In genomic region chr12:46858368-46858767, GRCh38 we compare ENCODE assay signal across 18 cellular contexts. TPM values are rescaled to one million over a fixed set of nuclear protein-coding genes. Genes with fewer than 3 reads are reported as not detected.
DNase-seq lines count a peak whose midpoint lies in the region; ATAC-seq, FAIRE-seq and TF ChIP-seq lines count a peak whose summit lies in the region.
"Had no signal": no experiment of that assay in that cellular context is flagged by ENCODE, and none has a peak within 500 bp of the region (broad histone marks: within the 10 kb centered on the region; RNA-seq: fewer than 3 reads in every experiment).

No MANE protein-coding gene starts in this region.

- no peak for TF ChIP-seq EP300 in A549 (IDR thresholded peaks at IDR 0.05)

- CTCF ChIA-PET in A549 (lab: Yijun Ruan, JAX) = interaction anchor here (0.6 to 1.7 kb wide), 3 partner anchors 25 to 1761 kb away, joined by 3 to 4 read pairs (median 3); no protein-coding TSS in a partner anchor
- CTCF ChIA-PET in HCT116 (lab: Charles Lee) = no interaction called here

- no peaks in the 10 kb centered on the region for H3K27me3 ChIP-seq in HCT116 (ENCODE audit: insufficient read depth, low read length)
- no peaks in the 10 kb centered on the region for H3K27me3 ChIP-seq in NT2/D1 (ENCODE audit: insufficient read depth, insufficient read length)
- H3K27me3 ChIP-seq: BLaER1 treated with 17β-estradiol and CSF1 and Interleukin-3, amounts not matched to agents 10 nM and 100 nM had no signal

- intact Hi-C loops in HCT116 (cut with micrococcal nuclease) = no loop called here

- H3K9me2 ChIP-seq in HCT116 (ENCODE audit: insufficient read depth) = no peaks in the 10 kb centered on the region

- H3K4me2 ChIP-seq in A549 (no peak overlapping the region), HCT116 (ENCODE audit: low read length) (no peak overlapping the region)
- H3K4me2 ChIP-seq: BLaER1 treated with 17β-estradiol and CSF1 and Interleukin-3, amounts not matched to agents 10 nM and 100 nM; KMS-11 had no signal

- no peaks in the 10 kb centered on the region for H3K79me2 ChIP-seq in HCT116 (ENCODE audit: insufficient read depth, low read length)

- DNase-seq in A549 (ENCODE audit: low read depth in 1 of 2, low spot score in 1 of 2) (peak in 1 of 2 experiments; percentile 45), HCT116 (ENCODE audit: low read depth, low spot score) (peak; percentile 15), NT2/D1 (ENCODE audit: low read depth, low spot score) (peak; percentile 16), iPS DF 19.7 (ENCODE audit: low read depth, low spot score) (peak; percentile 3), AML-193 (lab: John Stamatoyannopoulos, UW) (no peak), retina (no peak)
- DNase-seq: DMS153, MM.1S, NCI-H1105, NCI-H1694 treated with DMSO at 0.1 percent for 48 hours, NCI-H345, NCI-H526, OCI-M1 had no signal

- H3K4me1 ChIP-seq in A549 = no peaks in the 10 kb centered on the region
- H3K4me1 ChIP-seq in HCT116 (ENCODE audit: control insufficient read depth in 1 of 2, insufficient read depth in 2 of 2, low read length in 2 of 2) = no peaks in the 10 kb centered on the region
- no peaks in the 10 kb centered on the region for H3K4me1 ChIP-seq in NT2/D1 (ENCODE audit: insufficient read depth, insufficient read length)
- H3K4me1 ChIP-seq: BLaER1 treated with 17β-estradiol and CSF1 and Interleukin-3, amounts not matched to agents 10 nM and 100 nM had no signal

- no peaks in the 10 kb centered on the region for H3K36me3 ChIP-seq in HCT116 (ENCODE audit: control insufficient read depth in 1 of 2, insufficient read depth in 2 of 2, low read length in 2 of 2)
- H3K36me3 ChIP-seq in NT2/D1 (ENCODE audit: insufficient read depth, insufficient read length, low read length) = no peaks in the 10 kb centered on the region
- H3K36me3 ChIP-seq: BLaER1 treated with 17β-estradiol and CSF1 and Interleukin-3, amounts not matched to agents 10 nM and 100 nM had no signal

- RAD21 ChIA-PET in HCT116 (lab: Charles Lee; ENCODE audit: low non-redundant PET in 1 of 2, low total read pairs in 2 of 2, uncharacterized antibody in 2 of 2, unreplicated experiment in 2 of 2) = no interaction called here

- TF ChIP-seq POLR2A in A549 (IDR thresholded peaks at IDR 0.05; ENCODE audit: low read length) (no peak), HCT116 (IDR thresholded peaks at IDR 0.05; ENCODE audit: borderline replicate concordance, extremely low read depth, insufficient read depth, insufficient read length) (no peak)

- TF ChIP-seq RAD21 in A549 (conservative IDR thresholded peaks at IDR 0.05 in 1 of 2, IDR thresholded peaks at IDR 0.05 in 1 of 2) = no peak
- no peak for TF ChIP-seq RAD21 in HCT116 (IDR thresholded peaks at IDR 0.05; ENCODE audit: low read depth)

- POLR2A ChIA-PET in A549 (lab: Yijun Ruan, JAX) = no interaction called here
- POLR2A ChIA-PET in HCT116 (lab: Charles Lee) = no interaction called here

- FAIRE-seq in A549 (lab: Jason Lieb, UNC) = no peak

- H3K27ac ChIP-seq in A549 = no peak overlapping the region
- no peak overlapping the region for H3K27ac ChIP-seq in HCT116 (ENCODE audit: low read depth, low read length)
- H3K27ac ChIP-seq: BLaER1 treated with 17β-estradiol and CSF1 and Interleukin-3, amounts not matched to agents 10 nM and 100 nM; KMS-11 had no signal

- peaks cover 13% of the 10 kb centered on the region; the same call in 2 of the 3 replicates for H3K9me3 ChIP-seq in A549
- peaks cover 8 to 9% of the 10 kb centered on the region in 2 experiments; a peak in 3 of 4 replicates for H3K9me3 ChIP-seq in HCT116 (ENCODE audit: control insufficient read depth in 1 of 2, insufficient read depth in 1 of 2, low read depth in 1 of 2, low read length in 2 of 2)
- H3K9me3 ChIP-seq in NT2/D1 (ENCODE audit: insufficient read depth, low read length) = peaks cover 64% of the 10 kb centered on the region

- TF ChIP-seq CTCF in A549 (IDR thresholded peaks at IDR 0.05) = no peak
- no peak for TF ChIP-seq CTCF in HCT116 (IDR thresholded peaks at IDR 0.05 in 2 of 3, conservative IDR thresholded peaks at IDR 0.05 in 1 of 3; ENCODE audit: borderline replicate concordance in 1 of 3, insufficient read depth in 1 of 3, low read depth in 2 of 3, low read length in 2 of 3)

- 31% methylated on average over 4 of the region's 4 CpGs for WGBS in A549 (ENCODE audit: missing lambda C conversion rate)

- H4K20me1 ChIP-seq in HCT116 (ENCODE audit: insufficient read depth) = no peaks in the 10 kb centered on the region
- H4K20me1 ChIP-seq: BLaER1 treated with 17β-estradiol and CSF1 and Interleukin-3, amounts not matched to agents 10 nM and 100 nM had no signal

- H2AFZ ChIP-seq in HCT116 (ENCODE audit: low read depth, low read length, poor library complexity, severe bottlenecking) = no peak overlapping the region

- no peak for ATAC-seq in A549
- ATAC-seq in HCT116 = no peak
- ATAC-seq in GM21737 (IDR thresholded peaks at IDR 0.05; ENCODE audit: unreplicated experiment) = no peak
- ATAC-seq in GM21717 (IDR thresholded peaks at IDR 0.05; ENCODE audit: unreplicated experiment) = no peak

- BruUV-seq in HCT116 (replicated peaks; lab: Mats Ljungman, UMichigan) = no TSS peak

- H3K9ac ChIP-seq in HCT116 (ENCODE audit: low read length) = no peak overlapping the region
- H3K9ac ChIP-seq in NT2/D1 (ENCODE audit: insufficient read length, low read depth) = no peak overlapping the region
- H3K9ac ChIP-seq: BLaER1 treated with 17β-estradiol and CSF1 and Interleukin-3, amounts not matched to agents 10 nM and 100 nM; KMS-11 had no signal

- H3K4me3 ChIP-seq in A549 = no peak overlapping the region
- no peak overlapping the region for H3K4me3 ChIP-seq in HCT116 (replicated peaks in 1 of 2; ENCODE audit: low read depth in 1 of 2, low read length in 2 of 2)
- H3K4me3 ChIP-seq in NT2/D1 (ENCODE audit: insufficient read length, low read depth) = no peak overlapping the region
- H3K4me3 ChIP-seq: BLaER1 treated with 17β-estradiol and CSF1 and Interleukin-3, amounts not matched to agents 10 nM and 100 nM had no signal

TF ChIP-seq in A549, 52 proteins besides CTCF, POLR2A, EP300 and RAD21:
- TF ChIP-seq PHF8 (IDR thresholded peaks at IDR 0.05; ENCODE audit: borderline replicate concordance, low read depth) (no peak), ZFP36 (IDR thresholded peaks at IDR 0.05; ENCODE audit: borderline replicate concordance, partially characterized antibody) (peak; percentile 85)
TF ChIP-seq in A549: peak in this region for 1.

TF ChIP-seq in HCT116, 20 proteins besides CTCF, POLR2A, EP300 and RAD21:
- TF ChIP-seq REST (IDR thresholded peaks at IDR 0.05; ENCODE audit: low read depth) = no peak
TF ChIP-seq in HCT116: peak in this region for 0.

RNA-seq across cellular contexts. Expression of gene SLC38A4, which starts 32.6 kb away (rescaled TPM):
- polyA plus RNA-seq in A549 (2011; rRNA removed) = 0.09 TPM in 1 of 2 replicates, not detected in the other
- polyA plus RNA-seq in A549 (2012; cell fraction: cytosol; rRNA removed) = not detected in 2 replicates
- polyA plus RNA-seq in A549 (2012; cell fraction: nucleus; rRNA removed) = 0.02 TPM in 1 of 2 replicates, not detected in the other
- polyA plus RNA-seq in A549 (2017; fragmentation: RNase III; extraction: RNeasy Plus Mini Kit Qiagen cat#74134 plus additional on column Dnase treatment) = 0.03 to 0.30 TPM in 2 of 3 replicates, not detected in the other
- polyA minus RNA-seq in A549 (2011; rRNA and poly(A)+ RNA removed) = not detected in 2 replicates
- total RNA-seq in HCT116 (2021; ENCODE audit: unreplicated experiment) = not detected
- 0.08 TPM in 1 of 2 replicates, not detected in the other for polyA plus RNA-seq in HCT116 (2012)
- total RNA-seq: SK-MEL-5 had no signal

Comparison
In these comparisons a context has a peak if more than half of its experiments do, and no peak if none do; other contexts are left out.
1. DNase-seq: peak in HCT116 (single experiment), NT2/D1 (single experiment) and iPS DF 19.7 (single experiment); none in AML-193 (0 of 2) and retina (single experiment).